Comparison of ENCODE assay signal across 9 cellular contexts in the genomic region with DNA sequence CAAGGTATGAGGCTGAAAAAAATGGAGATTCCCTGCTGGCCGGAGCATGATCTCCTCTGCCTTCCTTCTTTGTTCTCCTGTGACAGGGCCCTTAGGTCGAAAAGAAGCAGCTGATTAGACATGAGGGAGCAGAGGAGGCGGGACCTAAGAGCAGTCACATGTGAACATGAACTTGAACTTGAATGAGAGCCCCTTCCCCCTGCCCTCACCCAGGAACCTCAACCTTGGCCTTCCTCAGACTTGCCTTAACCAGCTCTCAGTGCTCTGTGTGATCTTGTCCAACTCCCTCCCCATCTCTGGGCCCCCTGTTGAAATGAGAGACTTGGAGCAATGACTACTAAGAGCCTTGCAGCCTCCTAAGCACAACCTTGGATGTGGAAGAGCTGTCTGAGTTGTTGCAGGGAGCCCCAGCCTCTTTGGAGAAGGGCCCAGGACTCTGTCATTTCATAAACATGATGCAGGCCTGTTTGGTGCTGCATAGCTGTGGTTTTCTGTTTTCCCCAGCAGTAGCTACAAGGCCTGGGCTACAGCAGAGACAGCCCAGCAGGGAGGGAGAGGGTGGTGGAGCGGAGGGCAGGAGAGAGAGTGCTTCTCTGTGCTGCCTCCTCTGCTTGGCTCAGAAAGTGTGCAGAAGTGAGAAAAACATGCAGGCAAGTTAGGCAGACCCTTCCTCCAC.
DNase-seq lines count a peak whose midpoint lies in the region; ATAC-seq and TF ChIP-seq lines count a peak whose summit lies in the region.
"Had no signal": no experiment of that assay in that cellular context is flagged by ENCODE, and none has a peak within 500 bp of the region (broad histone marks: within the 10 kb centered on the region; RNA-seq: fewer than 3 reads in every experiment).

No MANE protein-coding gene starts in this region.

- peaks cover 0 to 9% (median 0%) of the 10 kb centered on the region in 6 donors for H3K4me1 ChIP-seq in spleen

- 59 to 66% (median 63%) methylated on average over 4 of the region's 4 CpGs for WGBS in spleen, 5 donors

- no peaks in the 10 kb centered on the region for H3K36me3 ChIP-seq in spleen

- TF ChIP-seq CTCF in fibroblast of the aortic adventitia (IDR thresholded peaks at IDR 0.05; ENCODE audit: insufficient read depth, low read length): no peak
- no peak for TF ChIP-seq CTCF in omental fat pad (IDR thresholded peaks at IDR 0.05)
- no peak for TF ChIP-seq CTCF in spleen (IDR thresholded peaks at IDR 0.05 in 8 of 11, conservative IDR thresholded peaks at IDR 0.05 in 3 of 11)

- H3K9me3 ChIP-seq in spleen: peaks cover 0 to 10% (median 0%) of the 10 kb centered on the region in 8 donors

- H3K27ac ChIP-seq in spleen: peak overlapping the region in 4 of 8 donors; percentile 2 to 48 (median 36)

- H3K27me3 ChIP-seq in spleen (replicated peaks in 1 of 7): no peaks in the 10 kb centered on the region

- DNase-seq in AG08396 (ENCODE audit: low spot score) (peak; percentile 89), RPMI7951 (ENCODE audit: low read depth) (peak; percentile 93), fibroblast of the aortic adventitia (ENCODE audit: low read depth) (peak; percentile 98), omental fat pad (ENCODE audit: low spot score) (no peak), SHP77 treated with DMSO at 0.1 percent for 48 hours (lab: John Stamatoyannopoulos, UW) (no peak), NCI-H446 treated with DMSO at 0.1 percent for 48 hours (lab: John Stamatoyannopoulos, UW) (no peak), spleen (no peak), NOMO-1 treated with dmso at 0.1 percent for 144 hours (lab: John Stamatoyannopoulos, UW; ENCODE audit: unreplicated experiment) (no peak)
- DNase-seq: activated naive CD4-positive, alpha-beta T cell treated with anti-CD3 and anti-CD28 coated beads, Interleukin-2, amount 50 U/mL, for 16 hours had no signal

- H3K4me3 ChIP-seq in fibroblast of the aortic adventitia (ENCODE audit: low read depth, low read length): no peak overlapping the region
- H3K4me3 ChIP-seq in spleen: no peak overlapping the region

- TF ChIP-seq POLR2A in spleen (IDR thresholded peaks at IDR 0.05): no peak

- intact Hi-C loops in spleen (cut with DNase I; ENCODE audit: low total_unique reads): no loop called here

- peak; percentile 67 for ATAC-seq in omental fat pad (ENCODE audit: low FRiP score)

Comparison
In these comparisons a context has a peak if more than half of its experiments do, and no peak if none do; other contexts are left out.
1. DNase-seq: peak in AG08396 (single experiment), RPMI7951 (single experiment) and fibroblast of the aortic adventitia (single experiment); none in omental fat pad (single experiment), SHP77 treated with DMSO at 0.1 percent for 48 hours (single experiment), NCI-H446 treated with DMSO at 0.1 percent for 48 hours (single experiment), spleen (single experiment) and NOMO-1 treated with dmso at 0.1 percent for 144 hours (single experiment).